10 cellular contexts compared by ENCODE assay signal in the genomic region with DNA sequence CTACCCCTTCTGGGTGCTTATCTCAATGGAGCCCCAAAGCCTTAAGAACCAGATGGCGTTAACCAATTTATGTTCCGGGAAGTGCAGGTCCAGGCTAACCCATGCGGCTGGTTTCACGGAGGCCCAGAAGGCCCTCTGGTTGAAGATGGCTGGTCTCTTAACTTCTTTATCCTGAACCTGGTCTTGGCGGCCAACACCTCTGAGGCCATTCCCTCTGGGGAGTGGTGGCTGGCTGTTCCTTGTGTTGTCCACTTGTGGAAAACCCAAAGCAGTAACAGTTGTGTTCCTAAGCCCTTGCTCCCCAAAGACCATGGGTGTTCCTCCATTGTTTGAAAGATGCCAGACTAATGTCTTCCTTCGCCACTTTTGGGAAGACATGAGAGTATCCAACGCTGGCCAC. TPM values are rescaled to one million over a fixed set of nuclear protein-coding genes. Genes with fewer than 3 reads are reported as not detected.
DNase-seq lines count a peak whose midpoint lies in the region; ATAC-seq and TF ChIP-seq lines count a peak whose summit lies in the region.
"Had no signal": no experiment of that assay in that cellular context is flagged by ENCODE, and none has a peak within 500 bp of the region (broad histone marks: within the 10 kb centered on the region; RNA-seq: fewer than 3 reads in every experiment).

No MANE protein-coding gene starts in this region.

- peak overlapping the region; percentile 95 for H3K4me3 Mint-ChIP-seq in central memory CD8-positive, alpha-beta T cell
- peak overlapping the region; percentile 26 to 96 (median 70) for H3K4me3 Mint-ChIP-seq in naive thymus-derived CD4-positive, alpha-beta T cell

- H3K9me3 Mint-ChIP-seq in central memory CD8-positive, alpha-beta T cell: no peaks in the 10 kb centered on the region
- H3K9me3 Mint-ChIP-seq in naive thymus-derived CD4-positive, alpha-beta T cell: peaks cover 0 to 10% (median 0%) of the 10 kb centered on the region in 11 donors

- peaks cover 21% of the 10 kb centered on the region for H3K4me1 Mint-ChIP-seq in central memory CD8-positive, alpha-beta T cell
- H3K4me1 Mint-ChIP-seq in naive thymus-derived CD4-positive, alpha-beta T cell: peaks cover 12 to 60% (median 18%) of the 10 kb centered on the region in 7 donors

- H3K27me3 Mint-ChIP-seq in central memory CD8-positive, alpha-beta T cell: no peaks in the 10 kb centered on the region
- peaks cover 0 to 9% (median 0%) of the 10 kb centered on the region in 5 donors for H3K27me3 Mint-ChIP-seq in naive thymus-derived CD4-positive, alpha-beta T cell

- no peak overlapping the region for H3K27ac ChIP-seq in HUES48 (ENCODE audit: low read depth, low read length)
- no peak overlapping the region for H3K27ac ChIP-seq in naive thymus-derived CD4-positive, alpha-beta T cell (ENCODE audit: low read depth, low read length)

- H3K9me3 ChIP-seq in HUES48 (ENCODE audit: control insufficient read depth, insufficient read depth, low read length): no peaks in the 10 kb centered on the region
- H3K9me3 ChIP-seq in naive thymus-derived CD4-positive, alpha-beta T cell (ENCODE audit: control insufficient read depth in 2 of 3, low read length in 3 of 3): no peaks in the 10 kb centered on the region

- ATAC-seq in central memory CD8-positive, alpha-beta T cell (replicated peaks; ENCODE audit: extremely low read depth, poor library complexity, severe bottlenecking): no peak
- no peak for ATAC-seq in naive thymus-derived CD4-positive, alpha-beta T cell
- no peak for ATAC-seq in HG02981 (IDR thresholded peaks at IDR 0.05; ENCODE audit: unreplicated experiment)

- no peak for TF ChIP-seq CTCF in AG10803 (conservative IDR thresholded peaks at IDR 0.05; ENCODE audit: low read length)

- H3K9ac ChIP-seq in HUES48 (ENCODE audit: low read depth, low read length): no peak overlapping the region

- H3K4me3 ChIP-seq in AG10803 (ENCODE audit: low read length) (peak overlapping the region; percentile 67), HUES48 (ENCODE audit: low read depth, low read length) (peak overlapping the region; percentile 53)
- no peak overlapping the region for H3K4me3 ChIP-seq in naive thymus-derived CD4-positive, alpha-beta T cell (ENCODE audit: low read length)

- intact Hi-C loops in naive thymus-derived CD4-positive, alpha-beta T cell (cut with micrococcal nuclease): loop anchor here (2.0 to 10.0 kb wide), 10 partner anchors 46 to 1198 kb away; partner anchors contain the start of genes C16orf46 (in 2 of the 2), MAF (in 2 of the 2), CENPN (in 1 of the 2) and CMC2 (in 1 of the 2)

- no peaks in the 10 kb centered on the region for H3K4me1 ChIP-seq in HUES48 (ENCODE audit: control insufficient read depth, insufficient read depth, low read length)
- peaks cover 0 to 10% of the 10 kb centered on the region in 2 donors for H3K4me1 ChIP-seq in naive thymus-derived CD4-positive, alpha-beta T cell (ENCODE audit: control insufficient read depth in 2 of 2, insufficient read depth in 2 of 2, low read length in 2 of 2)

- H3K27me3 ChIP-seq in HUES48 (ENCODE audit: control insufficient read depth, insufficient read depth, low read length): peaks cover 22% of the 10 kb centered on the region
- no peaks in the 10 kb centered on the region for H3K27me3 ChIP-seq in naive thymus-derived CD4-positive, alpha-beta T cell (ENCODE audit: control insufficient read depth in 2 of 2, insufficient read depth in 2 of 2, low read length in 2 of 2)

- POLR2A ChIA-PET in naive thymus-derived CD4-positive, alpha-beta T cell (lab: Charles Lee): interaction anchor here (0.7 kb wide), 1 partner anchor 261 kb away, joined by 4 read pairs; no protein-coding TSS in a partner anchor

- no peaks in the 10 kb centered on the region for H3K36me3 ChIP-seq in HUES48 (ENCODE audit: control insufficient read depth, insufficient read depth, low read length)
- H3K36me3 ChIP-seq in naive thymus-derived CD4-positive, alpha-beta T cell (ENCODE audit: control insufficient read depth in 2 of 3, insufficient read depth in 3 of 3, low read length in 3 of 3): no peaks in the 10 kb centered on the region

- H3K36me3 Mint-ChIP-seq in central memory CD8-positive, alpha-beta T cell (ENCODE audit: insufficient read depth): peaks cover 4% of the 10 kb centered on the region
- H3K36me3 Mint-ChIP-seq in naive thymus-derived CD4-positive, alpha-beta T cell: peaks cover 0 to 44% (median 0%) of the 10 kb centered on the region in 5 donors

- CTCF ChIA-PET in naive thymus-derived CD4-positive, alpha-beta T cell (lab: Charles Lee): no interaction called here

- no peak for DNase-seq in AG10803 (ENCODE audit: low read depth)
- DNase-seq in central memory CD8-positive, alpha-beta T cell (ENCODE audit: low spot score in 2 of 2): no peak
- no peak for DNase-seq in naive thymus-derived CD4-positive, alpha-beta T cell
- no peak for DNase-seq in central memory CD4-positive, alpha-beta T cell
- DNase-seq in NCI-H1092 (lab: John Stamatoyannopoulos, UW): no peak
- no peak for DNase-seq in 8988T
- DNase-seq: NCI-H2107, SW 1271 had no signal

- peak overlapping the region; percentile 69 for H3K27ac Mint-ChIP-seq in central memory CD8-positive, alpha-beta T cell (ENCODE audit: low read depth)
- peak overlapping the region in 2 of 9 donors; percentile 2 to 68 for H3K27ac Mint-ChIP-seq in naive thymus-derived CD4-positive, alpha-beta T cell

RNA-seq across cellular contexts. Expression of gene CDYL2, which starts 1.5 kb away (rescaled TPM):
- total RNA-seq in naive thymus-derived CD4-positive, alpha-beta T cell: 10 to 100 TPM; 12.4 to 71.3 (median 24.2) TPM
- under 1 TPM; 0.61 to 0.72 TPM for polyA plus RNA-seq in naive thymus-derived CD4-positive, alpha-beta T cell
